ENCODE assay signal across 8 cellular contexts in genomic region chr6:16712250-16712930, GRCh38. TPM values are rescaled to one million over a fixed set of nuclear protein-coding genes. Genes with fewer than 3 reads are reported as not detected.
DNase-seq lines count a peak whose midpoint lies in the region; ATAC-seq and TF ChIP-seq lines count a peak whose summit lies in the region.

No MANE protein-coding gene starts in this region.

- H3K4me3 Mint-ChIP-seq in activated naive CD8-positive, alpha-beta T cell treated with anti-CD3 and anti-CD28 coated beads, Interleukin-2, amount 50 U/mL, for 24 hours = peak overlapping the region; percentile 80
- peak overlapping the region; percentile 81 for H3K4me3 Mint-ChIP-seq in memory B cell

- H3K4me1 ChIP-seq in BE2C = peaks cover 10% of the 10 kb centered on the region

- peaks cover 4% of the 10 kb centered on the region for H3K9me3 Mint-ChIP-seq in activated naive CD8-positive, alpha-beta T cell treated with anti-CD3 and anti-CD28 coated beads, Interleukin-2, amount 50 U/mL, for 24 hours
- no peaks in the 10 kb centered on the region for H3K9me3 Mint-ChIP-seq in memory B cell

- peak; percentile 41 for DNase-seq in BE2C
- DNase-seq in activated naive CD8-positive, alpha-beta T cell treated with anti-CD3 and anti-CD28 coated beads, Interleukin-2, amount 50 U/mL, for 24 hours = no peak
- DNase-seq in memory B cell (ENCODE audit: low spot score in 2 of 2) = peak in 1 of 2 donors; percentile 19
- DNase-seq in NCI-H146 (lab: John Stamatoyannopoulos, UW) = no peak
- no peak for DNase-seq in hippocampal formation (lab: John Stamatoyannopoulos, UW)
- no peak for DNase-seq in COLO668 (lab: John Stamatoyannopoulos, UW; ENCODE audit: unreplicated experiment)

- H3K27me3 ChIP-seq in BE2C = no peaks in the 10 kb centered on the region

- no peaks in the 10 kb centered on the region for H3K9me3 ChIP-seq in BE2C

- no peak for TF ChIP-seq CTCF in BE2C (IDR thresholded peaks at IDR 0.05; ENCODE audit: low read depth, low read length)

- H3K4me3 ChIP-seq in BE2C (ENCODE audit: low read depth, low read length) = peak overlapping the region; percentile 47

- H3K36me3 Mint-ChIP-seq in activated naive CD8-positive, alpha-beta T cell treated with anti-CD3 and anti-CD28 coated beads, Interleukin-2, amount 50 U/mL, for 24 hours (ENCODE audit: low read depth) = peaks cover 2% of the 10 kb centered on the region
- H3K36me3 Mint-ChIP-seq in memory B cell = peaks cover 4% of the 10 kb centered on the region

- H3K36me3 ChIP-seq in BE2C = no peaks in the 10 kb centered on the region

- no peaks in the 10 kb centered on the region for H3K27me3 Mint-ChIP-seq in activated naive CD8-positive, alpha-beta T cell treated with anti-CD3 and anti-CD28 coated beads, Interleukin-2, amount 50 U/mL, for 24 hours
- H3K27me3 Mint-ChIP-seq in memory B cell = no peaks in the 10 kb centered on the region

- H3K4me1 Mint-ChIP-seq in activated naive CD8-positive, alpha-beta T cell treated with anti-CD3 and anti-CD28 coated beads, Interleukin-2, amount 50 U/mL, for 24 hours = peaks cover 73% of the 10 kb centered on the region
- peaks cover 22% of the 10 kb centered on the region for H3K4me1 Mint-ChIP-seq in memory B cell

- H3K27ac Mint-ChIP-seq in activated naive CD8-positive, alpha-beta T cell treated with anti-CD3 and anti-CD28 coated beads, Interleukin-2, amount 50 U/mL, for 24 hours = peak overlapping the region; percentile 98
- H3K27ac Mint-ChIP-seq in memory B cell = peak overlapping the region; percentile 89

- ATAC-seq in GM19372 (IDR thresholded peaks at IDR 0.05; ENCODE audit: low read depth, unreplicated experiment) (peak; percentile 64), HG03521 (IDR thresholded peaks at IDR 0.05; ENCODE audit: unreplicated experiment) (peak; percentile 64), memory B cell (ENCODE audit: low read depth) (peak; percentile 77)
- ATAC-seq in activated naive CD8-positive, alpha-beta T cell treated with anti-CD3 and anti-CD28 coated beads, Interleukin-2, amount 50 U/mL, for 24 hours = peak; percentile 84

RNA-seq across cellular contexts. Expression of gene ATXN1, which starts 48.9 kb away (rescaled TPM):
- polyA plus RNA-seq in BE2C (2012; ENCODE audit: insufficient read depth, insufficient read length, low read depth) = 2.3 TPM
